Comparison of ENCODE assay signal across 8 cellular contexts in the genomic region with DNA sequence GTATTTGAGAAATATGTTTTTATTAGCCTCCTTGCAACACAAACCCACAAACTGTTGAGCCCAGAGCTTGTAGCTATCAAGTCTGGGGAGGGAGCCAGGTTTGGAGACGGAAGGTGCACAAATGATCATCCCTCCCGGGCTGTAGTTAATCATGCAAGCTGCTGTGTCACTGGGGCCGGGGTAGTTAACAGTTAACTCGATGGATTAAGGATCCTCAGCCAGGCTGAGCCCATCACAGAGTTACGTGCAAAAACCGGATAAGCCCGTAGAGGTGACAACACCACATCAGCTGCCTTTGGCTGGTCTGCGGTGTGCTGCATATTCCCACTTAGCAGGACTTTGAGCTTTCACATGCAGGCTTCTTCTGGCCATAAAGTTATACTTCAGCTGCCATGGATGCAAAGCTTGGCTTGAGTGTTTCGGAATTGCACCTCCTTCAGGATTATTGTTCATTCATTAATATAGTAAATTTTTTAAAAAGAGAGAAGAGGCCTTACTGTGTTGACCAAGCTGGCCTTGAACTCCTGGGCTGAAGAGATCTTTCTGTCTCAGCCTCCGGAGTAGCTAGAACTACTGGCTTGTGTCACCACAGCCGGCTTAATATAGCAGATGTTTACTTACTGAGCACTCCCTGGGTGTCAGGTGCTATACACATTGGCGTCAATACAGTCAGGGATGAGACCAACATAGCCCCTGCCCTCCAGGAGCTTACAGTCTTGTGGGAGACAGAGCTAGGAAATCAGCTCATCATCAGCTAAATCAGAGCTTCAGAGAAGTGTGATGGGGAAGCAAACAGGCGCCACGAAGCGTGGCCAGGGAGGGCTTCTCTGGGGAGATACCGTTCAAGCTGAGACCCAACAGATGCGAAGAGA.
DNase-seq lines count a peak whose midpoint lies in the region; FAIRE-seq and TF ChIP-seq lines count a peak whose summit lies in the region.

No MANE protein-coding gene starts in this region.

- FAIRE-seq in GM19239 (lab: Jason Lieb, UNC): peak; percentile 87

- no peaks in the 10 kb centered on the region for H3K27me3 Mint-ChIP-seq in activated CD4-positive, alpha-beta T cell treated with anti-CD3 and anti-CD28 coated beads, Interleukin-2, amount 10 ng/mL, durations not matched to agents 7 days and 5 days

- peaks cover 65% of the 10 kb centered on the region for H3K4me1 Mint-ChIP-seq in activated CD4-positive, alpha-beta T cell treated with anti-CD3 and anti-CD28 coated beads, Interleukin-2, amount 10 ng/mL, durations not matched to agents 7 days and 5 days

- DNase-seq in GM19239 (ENCODE audit: insufficient read length, low spot score) (no peak), NOMO-1 treated with dmso at 0.1 percent for 144 hours (lab: John Stamatoyannopoulos, UW; ENCODE audit: unreplicated experiment) (peak; percentile 96), fibroblast of villous mesenchyme (ENCODE audit: low read depth) (peak; percentile 99), NK-92 (lab: John Stamatoyannopoulos, UW; ENCODE audit: unreplicated experiment) (no peak), activated gamma-delta T cell treated with Interleukin-2 at 50 U/mL for 16 hours (no peak), NCI-H2196 treated with DMSO at 0.1 percent for 48 hours (lab: John Stamatoyannopoulos, UW; ENCODE audit: unreplicated experiment) (no peak)
- DNase-seq in activated CD4-positive, alpha-beta T cell treated with anti-CD3 and anti-CD28 coated beads, Interleukin-2, amount 10 ng/mL, durations not matched to agents 7 days and 5 days: no peak

- H3K9me3 Mint-ChIP-seq in activated CD4-positive, alpha-beta T cell treated with anti-CD3 and anti-CD28 coated beads, Interleukin-2, amount 10 ng/mL, durations not matched to agents 7 days and 5 days: peaks cover 3% of the 10 kb centered on the region

- H3K4me3 ChIP-seq in fibroblast of villous mesenchyme (ENCODE audit: low read depth, low read length) (no peak overlapping the region), skin epidermis (no peak overlapping the region)

- POLR2A ChIA-PET in activated CD4-positive, alpha-beta T cell treated with anti-CD3 and anti-CD28 coated beads, Interleukin-2, amount 10 ng/mL, durations not matched to agents 7 days and 5 days (lab: Charles Lee): interaction anchor here (0.6 kb wide), 1 partner anchor 224 kb away, joined by 3 read pairs; no protein-coding TSS in a partner anchor

- H3K27ac Mint-ChIP-seq in activated CD4-positive, alpha-beta T cell treated with anti-CD3 and anti-CD28 coated beads, Interleukin-2, amount 10 ng/mL, durations not matched to agents 7 days and 5 days: no peak overlapping the region

- no peak for TF ChIP-seq CTCF in fibroblast of villous mesenchyme (IDR thresholded peaks at IDR 0.05; ENCODE audit: insufficient read depth, low read depth, low read length)

- H3K36me3 Mint-ChIP-seq in activated CD4-positive, alpha-beta T cell treated with anti-CD3 and anti-CD28 coated beads, Interleukin-2, amount 10 ng/mL, durations not matched to agents 7 days and 5 days (ENCODE audit: low read depth): peaks cover 65% of the 10 kb centered on the region

- peak overlapping the region in 19 of 21 experiments; percentile 39 to 90 (median 81) for H3K27ac ChIP-seq in skin epidermis

- H3K4me3 Mint-ChIP-seq in activated CD4-positive, alpha-beta T cell treated with anti-CD3 and anti-CD28 coated beads, Interleukin-2, amount 10 ng/mL, durations not matched to agents 7 days and 5 days: no peak overlapping the region

- CTCF ChIA-PET in activated CD4-positive, alpha-beta T cell treated with anti-CD3 and anti-CD28 coated beads, Interleukin-2, amount 10 ng/mL, durations not matched to agents 7 days and 5 days (lab: Charles Lee): interaction anchor here (0.9 to 2.3 kb wide), 6 partner anchors 9 to 57 kb away, joined by 3 to 10 read pairs (median 4); no protein-coding TSS in a partner anchor

Comparison
In these comparisons a context has a peak if more than half of its experiments do, and no peak if none do; other contexts are left out.
1. DNase-seq: peak in NOMO-1 treated with dmso at 0.1 percent for 144 hours (single experiment) and fibroblast of villous mesenchyme (single experiment); none in GM19239 (single experiment), NK-92 (single experiment), activated gamma-delta T cell treated with Interleukin-2 at 50 U/mL for 16 hours (single experiment), activated CD4-positive, alpha-beta T cell treated with anti-CD3 and anti-CD28 coated beads, Interleukin-2, amount 10 ng/mL, durations not matched to agents 7 days and 5 days (single experiment) and NCI-H2196 treated with DMSO at 0.1 percent for 48 hours (single experiment).